1 cellular context compared by ENCODE assay signal in the genomic region with DNA sequence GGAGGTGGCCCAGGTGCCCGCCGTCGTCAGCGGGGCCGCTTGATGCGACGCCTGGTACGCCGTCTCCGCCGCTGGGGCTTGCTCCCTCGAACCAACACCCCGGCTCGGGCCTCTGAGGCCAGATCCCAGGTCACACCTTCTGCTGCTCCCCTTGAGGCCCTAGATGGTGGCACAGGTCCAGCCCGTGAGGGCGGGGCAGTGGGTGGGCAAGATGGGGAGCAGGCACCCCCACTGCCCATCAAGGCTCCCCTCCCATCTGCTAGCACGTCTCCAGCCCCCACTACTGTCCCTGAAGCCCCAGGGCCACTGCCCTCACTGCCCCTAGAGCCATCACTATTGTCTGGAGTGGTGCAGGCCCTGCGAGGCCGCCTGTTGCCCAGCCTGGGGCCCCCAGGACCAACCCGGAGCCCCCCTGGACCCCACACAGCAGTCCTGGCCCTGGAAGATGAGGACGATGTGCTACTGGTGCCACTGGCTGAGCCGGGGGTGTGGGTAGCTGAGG.
TF ChIP-seq lines count a peak whose summit lies in the region.

No MANE protein-coding gene starts in this region.

TF ChIP-seq in H1, 55 proteins besides CTCF, POLR2A, EP300 and RAD21:
- TF ChIP-seq TCF12 (IDR thresholded peaks at IDR 0.05; ENCODE audit: low read depth, low read length) = no peak
- TF ChIP-seq ASH2L (IDR thresholded peaks at IDR 0.05; ENCODE audit: low read length) = no peak
- no peak for TF ChIP-seq SUZ12 (IDR thresholded peaks at IDR 0.05; ENCODE audit: low read length)
- no peak for TF ChIP-seq HDAC6 (IDR thresholded peaks at IDR 0.05; ENCODE audit: low read depth, low read length)
- no peak for TF ChIP-seq CTBP2 (IDR thresholded peaks at IDR 0.05; ENCODE audit: borderline replicate concordance, insufficient read depth, insufficient read length, low read length)
- no peak for TF ChIP-seq SP2 (IDR thresholded peaks at IDR 0.05; ENCODE audit: low read length)
- no peak for TF ChIP-seq CEBPB (IDR thresholded peaks at IDR 0.05; ENCODE audit: low read depth, low read length)
- TF ChIP-seq, protein P1, sequence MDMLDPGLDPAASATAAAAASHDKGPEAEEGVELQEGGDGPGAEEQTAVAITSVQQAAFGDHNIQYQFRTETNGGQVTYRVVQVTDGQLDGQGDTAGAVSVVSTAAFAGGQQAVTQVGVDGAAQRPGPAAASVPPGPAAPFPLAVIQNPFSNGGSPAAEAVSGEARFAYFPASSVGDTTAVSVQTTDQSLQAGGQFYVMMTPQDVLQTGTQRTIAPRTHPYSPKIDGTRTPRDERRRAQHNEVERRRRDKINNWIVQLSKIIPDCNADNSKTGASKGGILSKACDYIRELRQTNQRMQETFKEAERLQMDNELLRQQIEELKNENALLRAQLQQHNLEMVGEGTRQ (IDR thresholded peaks at IDR 0.05; ENCODE audit: low read length) = no peak
- TF ChIP-seq POU5F1 (IDR thresholded peaks at IDR 0.05; ENCODE audit: low read depth, low read length) = no peak
- no peak for TF ChIP-seq RFX5 (IDR thresholded peaks at IDR 0.05; ENCODE audit: borderline replicate concordance, low read depth, low read length)
- TF ChIP-seq NRF1 (IDR thresholded peaks at IDR 0.05; ENCODE audit: low read depth, low read length) = no peak
- no peak for TF ChIP-seq SP4 (IDR thresholded peaks at IDR 0.05; ENCODE audit: low read length)
